ENCODE assay signal across 8 cellular contexts in the genomic region with DNA sequence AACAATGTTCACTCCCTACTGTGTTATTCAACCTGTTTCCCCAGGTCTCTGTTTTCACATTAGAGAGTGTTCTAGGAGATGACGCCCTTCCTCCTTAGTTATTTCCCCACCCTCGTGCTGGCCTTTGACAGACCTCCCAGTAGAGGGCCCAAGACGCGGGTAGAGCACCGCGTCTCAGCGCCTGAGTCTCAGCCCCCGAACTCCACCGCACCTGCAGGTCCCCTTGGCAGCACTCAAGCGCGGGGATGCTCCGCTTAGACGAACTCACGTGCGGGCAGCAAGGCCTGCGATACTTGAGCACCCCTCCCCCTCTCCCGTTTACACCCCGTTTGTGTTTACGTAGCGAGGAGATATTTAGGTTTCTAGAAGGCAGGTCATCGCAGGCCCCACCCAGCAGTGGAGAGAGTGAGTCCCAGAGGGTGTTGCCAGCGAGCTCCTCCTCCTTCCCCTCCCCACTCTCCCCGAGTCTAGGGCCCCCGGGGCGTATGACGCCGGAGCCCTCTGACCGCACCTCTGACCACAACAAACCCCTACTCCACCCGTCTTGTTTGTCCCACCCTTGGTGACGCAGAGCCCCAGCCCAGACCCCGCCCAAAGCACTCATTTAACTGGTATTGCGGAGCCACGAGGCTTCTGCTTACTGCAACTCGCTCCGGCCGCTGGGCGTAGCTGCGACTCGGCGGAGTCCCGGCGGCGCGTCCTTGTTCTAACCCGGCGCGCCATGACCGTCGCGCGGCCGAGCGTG. TPM values are rescaled to one million over a fixed set of nuclear protein-coding genes. Genes with fewer than 3 reads are reported as not detected.
A peak's percentile ranks its signal among the peaks of the same experiment; 100 is the strongest.
DNase-seq lines count a peak whose midpoint lies in the region; ATAC-seq and TF ChIP-seq lines count a peak whose summit lies in the region.

Gene CD55 (plus strand): TSS at position 634 of the 745 bp plus-strand sequence. CDS start 88 bp downstream, at position 722.

- H3K9me3 ChIP-seq in HAP-1 (no peaks in the 10 kb centered on the region), MM.1S (replicated peaks; ENCODE audit: insufficient read depth, low read length) (no peaks in the 10 kb centered on the region), SK-N-MC (ENCODE audit: low read depth, low read length) (no peaks in the 10 kb centered on the region), gastroesophageal sphincter (no peaks in the 10 kb centered on the region)

- H4K20me1 ChIP-seq in MM.1S (ENCODE audit: insufficient read depth, low read length): no peaks in the 10 kb centered on the region

- WGBS in gastroesophageal sphincter (ENCODE audit: low coverage in 1 of 2), 2 donors: 0% methylated on average over 1 to 5 of the region's 53 CpGs

- TF ChIP-seq EP300 in gastroesophageal sphincter (IDR thresholded peaks at IDR 0.05): no peak

- no peaks in the 10 kb centered on the region for H3K9me2 ChIP-seq in MM.1S (replicated peaks; ENCODE audit: insufficient read depth, low read length)

- H3K36me3 ChIP-seq in HAP-1 (replicated peaks) (peaks cover 22% of the 10 kb centered on the region), MM.1S (replicated peaks; ENCODE audit: insufficient read depth, low read length) (no peaks in the 10 kb centered on the region; the same call in 1 of the 2 replicates), SK-N-MC (ENCODE audit: insufficient read depth, low read length) (no peaks in the 10 kb centered on the region), gastroesophageal sphincter (peaks cover 3 to 19% of the 10 kb centered on the region in 2 donors)

- no peaks in the 10 kb centered on the region for H3K79me2 ChIP-seq in MM.1S (ENCODE audit: low read length)

- H3K4me1 ChIP-seq in HAP-1: peaks cover 8% of the 10 kb centered on the region
- peaks cover 6% of the 10 kb centered on the region; the same call in 1 of the 2 replicates for H3K4me1 ChIP-seq in MM.1S (ENCODE audit: low read length)
- H3K4me1 ChIP-seq in gastroesophageal sphincter: peaks cover 0 to 25% (median 0%) of the 10 kb centered on the region in 3 donors

- H3K9ac ChIP-seq in MM.1S (ENCODE audit: low read length) (peak within 1 kb of the TSS; percentile 86), SK-N-MC (ENCODE audit: insufficient read length) (peak within 1 kb of the TSS; percentile 86)

- in situ Hi-C loops in HAP-1 (cut with MboI; ENCODE audit: low sequenced_read_pairs): no loop called here

- peak within 1 kb of the TSS; percentile 70 for H2AFZ ChIP-seq in MM.1S (ENCODE audit: low read length)

- H3K27ac ChIP-seq in MM.1S (ENCODE audit: low read length): peak within 1 kb of the TSS; percentile 79
- no peak within 1 kb of the TSS; the same call in 1 of the 2 replicates for H3K27ac ChIP-seq in SK-N-MC
- peak within 1 kb of the TSS; percentile 83 to 98 (median 94) for H3K27ac ChIP-seq in gastroesophageal sphincter

- peak within 1 kb of the TSS; percentile 74 for H3K4me2 ChIP-seq in MM.1S (ENCODE audit: low read depth, low read length)

- H3F3A ChIP-seq in MM.1S (ENCODE audit: insufficient read depth, low read length): peaks cover 6% of the 10 kb centered on the region; the same call in 1 of the 2 replicates

- H3K27me3 ChIP-seq in HAP-1 (ENCODE audit: low read depth): no peaks in the 10 kb centered on the region
- no peaks in the 10 kb centered on the region for H3K27me3 ChIP-seq in MM.1S (replicated peaks; ENCODE audit: insufficient read depth, low read length)
- no peaks in the 10 kb centered on the region for H3K27me3 ChIP-seq in gastroesophageal sphincter

- DNase-seq in GM03348 (ENCODE audit: low spot score) (peak; percentile 94), HAP-1 (ENCODE audit: low spot score in 2 of 2) (peak; percentile 96 to 98), MM.1S (peak; percentile 98), SK-N-MC (ENCODE audit: low read depth, low spot score) (peak; percentile 34), non-pigmented ciliary epithelial cell (ENCODE audit: low read depth) (peak; percentile 83), superior temporal gyrus (ENCODE audit: extremely low spot score) (peak; percentile 81)
- DNase-seq in activated naive CD4-positive, alpha-beta T cell treated with anti-CD3 and anti-CD28 coated beads, Interleukin-2, amount 50 U/mL, for 16 hours: peak; percentile 97

- TF ChIP-seq POLR2A in gastroesophageal sphincter (IDR thresholded peaks at IDR 0.05): peak; percentile 88 to 91

- ATAC-seq in gastroesophageal sphincter: peak; percentile 96

- H3K4me3 ChIP-seq in HAP-1: peak within 1 kb of the TSS; percentile 75
- peak within 1 kb of the TSS; percentile 83 for H3K4me3 ChIP-seq in MM.1S (ENCODE audit: low read length)
- peak within 1 kb of the TSS; percentile 95 for H3K4me3 ChIP-seq in SK-N-MC
- peak within 1 kb of the TSS; percentile 88 to 94 for H3K4me3 ChIP-seq in gastroesophageal sphincter

- TF ChIP-seq CTCF in MM.1S (IDR thresholded peaks at IDR 0.05; ENCODE audit: low read length): peak; percentile 64
- peak in 3 of 4 experiments; percentile 16 to 31 (median 25) for TF ChIP-seq CTCF in gastroesophageal sphincter (IDR thresholded peaks at IDR 0.05)

RNA-seq across cellular contexts. Expression of gene CD55, which starts in this region (rescaled TPM):
- 10 to 100 TPM; 24.7 to 78.4 (median 41.5) TPM for total RNA-seq in gastroesophageal sphincter

Comparison
In these comparisons a context has a peak if more than half of its experiments do, and no peak if none do; other contexts are left out.
1. DNase-seq: peak in every context shown above with its lines; median percentile 98 in MM.1S; 97 in HAP-1; 97 in activated naive CD4-positive, alpha-beta T cell treated with anti-CD3 and anti-CD28 coated beads, Interleukin-2, amount 50 U/mL, for 16 hours; 94 in GM03348; 83 in non-pigmented ciliary epithelial cell; 81 in superior temporal gyrus; 34 in SK-N-MC.